ENCODE assay signal across 1 cellular context in genomic region chr19:35775046-35775297, GRCh38.
TF ChIP-seq lines count a peak whose summit lies in the region.

No MANE protein-coding gene starts in this region.

TF ChIP-seq in IMR-90, 13 proteins besides CTCF, POLR2A, EP300 and RAD21 (continued from another document):
- no peak for TF ChIP-seq ELK1 (IDR thresholded peaks at IDR 0.05; ENCODE audit: borderline replicate concordance, low read depth, low read length)
- no peak for TF ChIP-seq USF2 (IDR thresholded peaks at IDR 0.05; ENCODE audit: low read depth, low read length)
- TF ChIP-seq MXI1 (IDR thresholded peaks at IDR 0.05; ENCODE audit: borderline replicate concordance, low read depth, low read length) = no peak
- no peak for TF ChIP-seq MAZ (IDR thresholded peaks at IDR 0.05; ENCODE audit: borderline replicate concordance, low read depth, low read length)
- TF ChIP-seq FOS (IDR thresholded peaks at IDR 0.05; ENCODE audit: low read depth, low read length) = no peak
- no peak for TF ChIP-seq RFX5 (IDR thresholded peaks at IDR 0.05; ENCODE audit: low read depth, low read length)
- TF ChIP-seq SMC3 (IDR thresholded peaks at IDR 0.05; ENCODE audit: low read depth, low read length) = no peak
- no peak for TF ChIP-seq RCOR1 (IDR thresholded peaks at IDR 0.05; ENCODE audit: insufficient replicate concordance, low read length)
- no peak for TF ChIP-seq MAFK (IDR thresholded peaks at IDR 0.05; ENCODE audit: low read depth, low read length)
- no peak for TF ChIP-seq CHD1 (IDR thresholded peaks at IDR 0.05; ENCODE audit: low read depth, low read length)
